ENCODE assay signal across 14 cellular contexts in the genomic region with DNA sequence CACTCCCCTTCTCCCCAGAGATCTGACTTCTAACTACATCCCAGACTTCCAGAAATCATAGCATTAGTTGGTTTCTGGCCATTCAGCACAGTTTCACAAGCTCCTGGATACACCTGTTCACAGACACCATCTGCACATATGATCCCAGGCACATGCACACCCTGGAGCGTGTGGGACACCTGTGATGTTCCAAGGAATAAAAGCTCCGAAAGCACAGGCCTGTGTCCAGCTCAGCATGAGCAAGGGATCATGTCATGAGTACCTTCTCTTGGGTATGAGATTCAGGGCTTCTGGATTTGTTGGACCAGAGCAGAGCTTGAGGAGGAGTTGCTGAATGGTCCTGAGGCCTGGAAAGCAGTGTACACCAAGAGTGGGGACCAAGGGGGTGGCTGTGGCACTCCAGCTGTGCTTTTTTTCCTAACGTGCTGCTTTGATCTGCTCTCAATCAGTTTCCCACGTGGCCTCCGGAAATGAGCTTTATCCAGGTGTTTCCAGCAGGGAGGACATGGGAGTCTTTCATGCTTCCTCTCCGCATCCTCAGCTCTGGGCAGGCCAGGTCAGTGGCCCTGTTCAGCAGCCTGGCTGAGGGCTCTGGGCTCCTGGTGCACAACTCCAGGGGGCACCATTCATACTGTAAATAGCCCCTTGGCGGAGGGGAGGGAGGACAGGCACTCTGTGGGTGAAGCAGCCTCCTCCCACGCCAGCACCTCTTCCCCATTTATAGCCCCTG. TPM values are rescaled to one million over a fixed set of nuclear protein-coding genes. Genes with fewer than 3 reads are reported as not detected.
DNase-seq lines count a peak whose midpoint lies in the region; ATAC-seq, FAIRE-seq and TF ChIP-seq lines count a peak whose summit lies in the region.
"Had no signal": no experiment of that assay in that cellular context is flagged by ENCODE, and none has a peak within 500 bp of the region (broad histone marks: within the 10 kb centered on the region; RNA-seq: fewer than 3 reads in every experiment).

No MANE protein-coding gene starts in this region.

- no peak overlapping the region for H3K4me3 ChIP-seq in astrocyte (ENCODE audit: insufficient read depth, low read depth, low read length)
- no peak overlapping the region for H3K4me3 ChIP-seq in HepG2 (replicated peaks in 1 of 3; ENCODE audit: insufficient read depth in 1 of 3, low read depth in 2 of 3, low read length in 3 of 3)
- H3K4me3 ChIP-seq in skeletal muscle satellite cell (ENCODE audit: low read length): no peak overlapping the region

- H4K20me1 ChIP-seq in astrocyte (ENCODE audit: insufficient read depth, low read length): no peaks in the 10 kb centered on the region
- H4K20me1 ChIP-seq in HepG2 (ENCODE audit: insufficient read depth, low read length): no peaks in the 10 kb centered on the region

- POLR2A ChIA-PET in HepG2 (lab: Yijun Ruan, JAX): interaction anchor here (1.5 kb wide), 1 partner anchor 123 kb away, joined by 8 read pairs; the partner anchor contains the start of gene ZNF638

- H3K36me3 ChIP-seq in astrocyte (ENCODE audit: insufficient read depth, low read length): no peaks in the 10 kb centered on the region
- no peaks in the 10 kb centered on the region for H3K36me3 ChIP-seq in HepG2 (replicated peaks in 1 of 2; ENCODE audit: control insufficient read depth in 1 of 2, insufficient read depth in 2 of 2, low read length in 2 of 2)
- H3K36me3 ChIP-seq in skeletal muscle satellite cell (ENCODE audit: insufficient read depth, low read length): no peaks in the 10 kb centered on the region
- H3K36me3 ChIP-seq: ascending aorta, Peyer's patch had no signal

- in situ Hi-C loops in HepG2 (cut with HindIII; ENCODE audit: extremely low pct_ligation_motif_present, low pct_unique_long_range_greater_than_20kb): no loop called here

- FAIRE-seq in astrocyte (lab: Jason Lieb, UNC) (no peak), HepG2 (lab: Jason Lieb, UNC) (no peak)
- FAIRE-seq: A204.1 had no signal

- H3K9me3 ChIP-seq in astrocyte (ENCODE audit: insufficient read depth, low read depth, low read length) (no peaks in the 10 kb centered on the region), HepG2 (ENCODE audit: low read length) (no peaks in the 10 kb centered on the region), skeletal muscle satellite cell (replicated peaks; ENCODE audit: low read length) (no peaks in the 10 kb centered on the region)
- H3K9me3 ChIP-seq: ascending aorta, Peyer's patch had no signal

- no peak for TF ChIP-seq EP300 in HepG2 (IDR thresholded peaks at IDR 0.05; ENCODE audit: low read depth in 2 of 2, low read length in 2 of 2)
- TF ChIP-seq EP300 in HepG2 (CRISPR knock-in tag; IDR thresholded peaks at IDR 0.05; ENCODE audit: borderline replicate concordance): no peak

- no peak for TF ChIP-seq POLR2A in HepG2 (IDR thresholded peaks at IDR 0.05; ENCODE audit: insufficient read depth in 1 of 2, low read depth in 2 of 2, low read length in 2 of 2)

- WGBS in HepG2 (ENCODE audit: low lambda C conversion rate): 29% methylated on average over 8 of the region's 8 CpGs

- intact Hi-C loops in HepG2 (cut with micrococcal nuclease; ENCODE audit: unreplicated experiment): loop anchor here (5.0 kb wide), 1 partner anchor 57 kb away; no protein-coding TSS in a partner anchor
- intact Hi-C loops in activated T-helper 2 cell treated with anti-CD3 and anti-CD28 coated beads, Interferon-gamma antibody, Interleukin-2, Interleukin-4, amounts not matched to agents 10 μg/mL and 5 μg/mL and 100 μg/mL, durations not matched to agents 14 hours and 24 hours and 36 hours (cut with micrococcal nuclease): no loop called here

- H3K27me3 Mint-ChIP-seq in astrocyte (ENCODE audit: low read depth, unreplicated experiment): peaks cover 4% of the 10 kb centered on the region
- peaks cover 50% of the 10 kb centered on the region for H3K27me3 Mint-ChIP-seq in activated T-helper 2 cell treated with anti-CD3 and anti-CD28 coated beads, Interferon-gamma antibody, Interleukin-2, Interleukin-4, amounts not matched to agents 10 μg/mL and 5 μg/mL and 100 μg/mL, durations not matched to agents 14 hours and 24 hours and 36 hours (ENCODE audit: low read depth)

- DNase-seq in SKM-1 treated with dmso at 0.1 percent for 144 hours (lab: John Stamatoyannopoulos, UW; ENCODE audit: unreplicated experiment): peak; percentile 38
- no peak for DNase-seq in SKM-1 (lab: John Stamatoyannopoulos, UW; ENCODE audit: unreplicated experiment)
- no peak for DNase-seq in astrocyte (ENCODE audit: low read depth)
- no peak for DNase-seq in HepG2 (ENCODE audit: low spot score)
- no peak for DNase-seq in activated naive CD4-positive, alpha-beta T cell (lab: John Stamatoyannopoulos, UW)
- no peak for DNase-seq in activated CD4-positive, alpha-beta T cell treated with anti-CD3 and anti-CD28 coated beads, Interleukin-2, amount 50 U/mL, for 4 hours
- DNase-seq in activated T-helper 2 cell treated with anti-CD3 and anti-CD28 coated beads, Interferon-gamma antibody, Interleukin-2, Interleukin-4, amounts not matched to agents 10 μg/mL and 5 μg/mL and 100 μg/mL, durations not matched to agents 14 hours and 24 hours and 36 hours (ENCODE audit: low spot score): no peak
- DNase-seq: NCI-H2107; occipital lobe; Peyer's patch; stimulated activated CD4-positive, alpha-beta T cell treated with anti-CD3 and anti-CD28 coated beads, Interleukin-4, amount 100 ng/mL, for 4 hours had no signal

- H3K27me3 ChIP-seq in astrocyte (ENCODE audit: insufficient read depth, low read length) (peaks cover 12% of the 10 kb centered on the region), HepG2 (ENCODE audit: control insufficient read depth in 1 of 2, insufficient read depth in 2 of 2, low read length in 2 of 2) (peaks cover 2 to 9% of the 10 kb centered on the region in 2 experiments; a peak in 3 of 5 replicates), skeletal muscle satellite cell (ENCODE audit: control insufficient read depth, insufficient read depth, low read length) (peaks cover 6% of the 10 kb centered on the region)
- H3K27me3 ChIP-seq: ascending aorta, Peyer's patch had no signal

- H3K4me1 ChIP-seq in astrocyte (ENCODE audit: insufficient read depth, low read length) (peaks cover 49% of the 10 kb centered on the region), HepG2 (ENCODE audit: insufficient read depth, low read length) (peaks cover 33% of the 10 kb centered on the region), skeletal muscle satellite cell (ENCODE audit: control insufficient read depth, insufficient read depth, low read length) (peaks cover 54% of the 10 kb centered on the region)

- TF ChIP-seq CTCF in astrocyte (IDR thresholded peaks at IDR 0.05; ENCODE audit: insufficient read depth, low read depth, low read length) (no peak), HepG2 (CRISPR knock-in tag; IDR thresholded peaks at IDR 0.05) (peak; percentile 26; the same call in 1 of the 2 replicates)

- H3K79me2 ChIP-seq in astrocyte (ENCODE audit: insufficient read depth, low read length): no peaks in the 10 kb centered on the region
- no peaks in the 10 kb centered on the region for H3K79me2 ChIP-seq in HepG2 (ENCODE audit: insufficient read depth, low read length)

- H3K4me2 ChIP-seq in astrocyte (ENCODE audit: low read length) (peak overlapping the region; percentile 72), HepG2 (ENCODE audit: low read depth, low read length) (peak overlapping the region; percentile 71), skeletal muscle satellite cell (ENCODE audit: low read length) (peak overlapping the region; percentile 94)

- H3K9me3 Mint-ChIP-seq in astrocyte (ENCODE audit: unreplicated experiment): peaks cover 1% of the 10 kb centered on the region
- H3K9me3 Mint-ChIP-seq in activated T-helper 2 cell treated with anti-CD3 and anti-CD28 coated beads, Interferon-gamma antibody, Interleukin-2, Interleukin-4, amounts not matched to agents 10 μg/mL and 5 μg/mL and 100 μg/mL, durations not matched to agents 14 hours and 24 hours and 36 hours: no peaks in the 10 kb centered on the region

- ATAC-seq in HepG2: peak; percentile 29

- H3K9ac ChIP-seq in astrocyte (ENCODE audit: low read length) (no peak overlapping the region), HepG2 (ENCODE audit: insufficient read depth, low read depth, low read length) (no peak overlapping the region), skeletal muscle satellite cell (ENCODE audit: low read depth, low read length) (no peak overlapping the region)

- peak overlapping the region; percentile 86 for H3K4me3 Mint-ChIP-seq in astrocyte (ENCODE audit: unreplicated experiment)
- no peak overlapping the region for H3K4me3 Mint-ChIP-seq in activated T-helper 2 cell treated with anti-CD3 and anti-CD28 coated beads, Interferon-gamma antibody, Interleukin-2, Interleukin-4, amounts not matched to agents 10 μg/mL and 5 μg/mL and 100 μg/mL, durations not matched to agents 14 hours and 24 hours and 36 hours (ENCODE audit: low read depth)

- H3K36me3 Mint-ChIP-seq in astrocyte (ENCODE audit: low read depth, unreplicated experiment): peaks cover 13% of the 10 kb centered on the region
- H3K36me3 Mint-ChIP-seq in activated T-helper 2 cell treated with anti-CD3 and anti-CD28 coated beads, Interferon-gamma antibody, Interleukin-2, Interleukin-4, amounts not matched to agents 10 μg/mL and 5 μg/mL and 100 μg/mL, durations not matched to agents 14 hours and 24 hours and 36 hours (ENCODE audit: low read depth): no peaks in the 10 kb centered on the region

- CTCF ChIA-PET in HepG2 (lab: Yijun Ruan, JAX; ENCODE audit: low intra/inter-chr PET ratio, low total read pairs): no interaction called here

- BruUV-seq in HepG2 (replicated peaks; lab: Mats Ljungman, UMichigan): no TSS peak

- H2AFZ ChIP-seq in astrocyte (ENCODE audit: low read depth, low read length) (no peak overlapping the region), HepG2 (ENCODE audit: low read length) (no peak overlapping the region)

- peaks cover 54% of the 10 kb centered on the region for H3K4me1 Mint-ChIP-seq in astrocyte (ENCODE audit: low read depth, unreplicated experiment)
- peaks cover 9% of the 10 kb centered on the region for H3K4me1 Mint-ChIP-seq in activated T-helper 2 cell treated with anti-CD3 and anti-CD28 coated beads, Interferon-gamma antibody, Interleukin-2, Interleukin-4, amounts not matched to agents 10 μg/mL and 5 μg/mL and 100 μg/mL, durations not matched to agents 14 hours and 24 hours and 36 hours (ENCODE audit: low read depth)

- no peak for TF ChIP-seq RAD21 in HepG2 (CRISPR knock-in tag; IDR thresholded peaks at IDR 0.05)

- no peak overlapping the region for H3K27ac ChIP-seq in astrocyte (ENCODE audit: low read depth, low read length)
- H3K27ac ChIP-seq in HepG2 (ENCODE audit: extremely low read length, insufficient read depth, low read length): no peak overlapping the region

- peak overlapping the region; percentile 95 for H3K27ac Mint-ChIP-seq in astrocyte (ENCODE audit: unreplicated experiment)
- H3K27ac Mint-ChIP-seq in activated T-helper 2 cell treated with anti-CD3 and anti-CD28 coated beads, Interferon-gamma antibody, Interleukin-2, Interleukin-4, amounts not matched to agents 10 μg/mL and 5 μg/mL and 100 μg/mL, durations not matched to agents 14 hours and 24 hours and 36 hours: no peak overlapping the region

RNA-seq across cellular contexts. Expression of gene DYSF, which starts 1.8 kb away (rescaled TPM):
- total RNA-seq in astrocyte (123 and 140 TPM in 2 replicates), HepG2 (2016; rRNA removed; fragmentation: Illumina TruSeq; extraction: Trizol) (0.15 and 0.17 TPM in 2 replicates)
- 0.09 TPM in 1 of 2 replicates, not detected in the other for total RNA-seq in HepG2 (2016; cell fraction: cytosol; rRNA removed; fragmentation: Illumina TruSeq; extraction: Trizol; ENCODE audit: low read depth)
- total RNA-seq in HepG2 (2016; cell fraction: insoluble cytoplasmic fraction; rRNA removed; fragmentation: Illumina TruSeq; extraction: Trizol): 0.21 and 0.22 TPM in 2 replicates
- total RNA-seq in HepG2 (2016; cell fraction: membrane; rRNA removed; fragmentation: Illumina TruSeq; extraction: Trizol): 0.24 and 0.46 TPM in 2 replicates
- total RNA-seq in HepG2 (2016; cell fraction: nucleus; rRNA removed; fragmentation: Illumina TruSeq; extraction: Trizol): 0.09 and 0.78 TPM in 2 replicates
- polyA plus RNA-seq in HepG2 (2011; rRNA removed): 2.4 and 4.5 TPM in 2 replicates
- 1.8 and 2.1 TPM in 2 replicates for polyA plus RNA-seq in HepG2 (2011; cell fraction: cytosol; rRNA removed)
- 4.5 and 8.3 TPM in 2 replicates for polyA plus RNA-seq in HepG2 (2011; cell fraction: nucleus; rRNA removed)
- 6.7 and 10.7 TPM in 2 replicates for polyA plus RNA-seq in HepG2 (2012)
- 0.02 and 0.16 TPM in 2 replicates for polyA plus RNA-seq in HepG2 (2016; cell fraction: cytosol; fragmentation: Illumina TruSeq; extraction: Trizol; ENCODE audit: low read depth)
- 0.29 and 0.50 TPM in 2 replicates for polyA plus RNA-seq in HepG2 (2016; cell fraction: insoluble cytoplasmic fraction; fragmentation: Illumina TruSeq; extraction: Trizol; ENCODE audit: low read depth)
- 0.08 and 0.21 TPM in 2 replicates for polyA plus RNA-seq in HepG2 (2016; cell fraction: membrane; fragmentation: Illumina TruSeq; extraction: Trizol; ENCODE audit: low read depth)
- polyA plus RNA-seq in HepG2 (2016; cell fraction: nucleus; fragmentation: Illumina TruSeq; extraction: Trizol; ENCODE audit: insufficient read depth, low read depth): 0.85 and 1.3 TPM in 2 replicates
- polyA minus RNA-seq in HepG2 (2011; rRNA and poly(A)+ RNA removed; ENCODE audit: low replicate concordance): 1.7 and 9.6 TPM in 2 replicates
- 2.0 and 5.3 TPM in 2 replicates for polyA minus RNA-seq in HepG2 (2011; cell fraction: cytosol; rRNA and poly(A)+ RNA removed)
- polyA minus RNA-seq in HepG2 (2011; cell fraction: nucleus; rRNA and poly(A)+ RNA removed): 5.9 and 8.8 TPM in 2 replicates
- 1.5 and 5.7 TPM in 2 replicates for total RNA-seq in skeletal muscle satellite cell (2012; rRNA removed)
- 0.05 TPM in 1 of 2 replicates, not detected in the other for total RNA-seq in activated T-helper 2 cell treated with anti-CD3 and anti-CD28 coated beads, Interferon-gamma antibody, Interleukin-2, Interleukin-4, amounts not matched to agents 10 μg/mL and 5 μg/mL and 100 μg/mL, durations not matched to agents 14 hours and 24 hours and 36 hours

Comparison
In these comparisons a context has a peak if more than half of its experiments do, and no peak if none do; other contexts are left out.
1. RNA of gene DYSF, which starts 1.8 kb away (total RNA-seq): 123 to 140 TPM in astrocyte; 0.09 to 0.78 TPM in HepG2 and 0.05 TPM in activated T-helper 2 cell treated with anti-CD3 and anti-CD28 coated beads, Interferon-gamma antibody, Interleukin-2, Interleukin-4, amounts not matched to agents 10 μg/mL and 5 μg/mL and 100 μg/mL, durations not matched to agents 14 hours and 24 hours and 36 hours; every median in the first group is over 10 times any median in the second.
2. Peak in every context shown above with its lines, with median percentiles within 50 percentile points of each other: H3K4me2 ChIP-seq.